1 cellular context compared by ENCODE assay signal in genomic region chr19:56504581-56504980, GRCh38.
TF ChIP-seq lines count a peak whose summit lies in the region.

No MANE protein-coding gene starts in this region.

TF ChIP-seq in HepG2, 621 proteins besides CTCF, POLR2A, EP300 and RAD21:
- TF ChIP-seq EED (CRISPR knock-in tag; IDR thresholded peaks at IDR 0.05) (no peak), CBX5 (CRISPR knock-in tag; IDR thresholded peaks at IDR 0.05; ENCODE audit: borderline replicate concordance) (no peak), ASH2L (IDR thresholded peaks at IDR 0.05; ENCODE audit: insufficient read length, low read depth, low read length) (no peak), ZNF225 (CRISPR knock-in tag; IDR thresholded peaks at IDR 0.05) (no peak), KDM5B (CRISPR knock-in tag; IDR thresholded peaks at IDR 0.05; ENCODE audit: borderline replicate concordance) (no peak), ZNF343 (CRISPR knock-in tag; IDR thresholded peaks at IDR 0.05) (no peak), ZNF790 (CRISPR knock-in tag; IDR thresholded peaks at IDR 0.05; ENCODE audit: borderline replicate concordance) (no peak), RNF2 (conservative IDR thresholded peaks at IDR 0.05; ENCODE audit: low read depth) (no peak), ZNF326 (CRISPR knock-in tag; IDR thresholded peaks at IDR 0.05; ENCODE audit: borderline replicate concordance) (no peak), MXI1 (IDR thresholded peaks at IDR 0.05; ENCODE audit: borderline replicate concordance, low read depth, low read length) (no peak)
